ENCODE assay signal across 8 cellular contexts in genomic region chr17:61862975-61863800, GRCh38. TPM values are rescaled to one million over a fixed set of nuclear protein-coding genes. Genes with fewer than 3 reads are reported as not detected.
DNase-seq lines count a peak whose midpoint lies in the region; ATAC-seq and TF ChIP-seq lines count a peak whose summit lies in the region.

Gene BRIP1 (minus strand): TSS chr17:61863528. CDS start chr17:61861539, 1,989 bp downstream.

- TF ChIP-seq CTCF in Loucy (conservative IDR thresholded peaks at IDR 0.05; ENCODE audit: low read length) (no peak), RWPE2 (IDR thresholded peaks at IDR 0.05; ENCODE audit: poor library complexity, severe bottlenecking) (no peak), nephron progenitor cell (IDR thresholded peaks at IDR 0.05) (no peak)

- H3K79me2 ChIP-seq in Loucy (ENCODE audit: insufficient read depth, low read length), result peaks cover 43% of the 10 kb centered on the region

- peaks cover 8% of the 10 kb centered on the region for H3K4me1 Mint-ChIP-seq in activated T-helper 17 cell treated with anti-CD3 and anti-CD28 coated beads, Interleukin-2, amount 50 U/mL, for 72 hours
- peaks cover 45% of the 10 kb centered on the region for H3K4me1 Mint-ChIP-seq in nephron progenitor cell
- H3K4me1 Mint-ChIP-seq in stimulated activated naive CD8-positive, alpha-beta T cell treated with anti-CD3 and anti-CD28 coated beads, Interleukin-15, Interleukin-2, amounts not matched to agents 100 ng/mL and 50 ng/mL, for 24 hours (ENCODE audit: low read depth), result peaks cover 29% of the 10 kb centered on the region

- H3K9me3 ChIP-seq in Loucy (ENCODE audit: insufficient read depth, low read depth, low read length) (no peaks in the 10 kb centered on the region), RWPE2 (ENCODE audit: severe bottlenecking) (no peaks in the 10 kb centered on the region)

- H3K27me3 ChIP-seq in H7 (ENCODE audit: control insufficient read depth, insufficient read depth, low read length) (no peaks in the 10 kb centered on the region), Loucy (ENCODE audit: insufficient read depth, low read length, poor library complexity, severe bottlenecking) (no peaks in the 10 kb centered on the region), RWPE2 (ENCODE audit: insufficient read depth, poor library complexity, severe bottlenecking) (no peaks in the 10 kb centered on the region)

- peaks cover 9% of the 10 kb centered on the region for H4K20me1 ChIP-seq in Loucy (ENCODE audit: insufficient read depth, low read length, poor library complexity, severe bottlenecking)

- H3K4me3 ChIP-seq in H7 (ENCODE audit: insufficient read depth, low read depth, low read length) (peak within 1 kb of the TSS; percentile 74), Loucy (ENCODE audit: low read length, poor library complexity, severe bottlenecking) (peak within 1 kb of the TSS; percentile 80), RWPE2 (ENCODE audit: severe bottlenecking) (peak within 1 kb of the TSS; percentile 82)

- H3K4me1 ChIP-seq in Loucy (ENCODE audit: insufficient read depth, low read length, poor library complexity, severe bottlenecking) (peaks cover 40% of the 10 kb centered on the region), RWPE2 (ENCODE audit: insufficient read depth, poor library complexity, severe bottlenecking) (peaks cover 25% of the 10 kb centered on the region)

- no peaks in the 10 kb centered on the region for H3K27me3 Mint-ChIP-seq in activated T-helper 17 cell treated with anti-CD3 and anti-CD28 coated beads, Interleukin-2, amount 50 U/mL, for 72 hours
- H3K27me3 Mint-ChIP-seq in nephron progenitor cell (ENCODE audit: low read depth, poor library complexity), result no peaks in the 10 kb centered on the region
- no peaks in the 10 kb centered on the region for H3K27me3 Mint-ChIP-seq in stimulated activated naive CD8-positive, alpha-beta T cell treated with anti-CD3 and anti-CD28 coated beads, Interleukin-15, Interleukin-2, amounts not matched to agents 100 ng/mL and 50 ng/mL, for 24 hours

- H3K9me2 ChIP-seq in Loucy (replicated peaks; ENCODE audit: low read depth, low read length), result no peaks in the 10 kb centered on the region

- H3K27ac ChIP-seq in RWPE2 (ENCODE audit: poor library complexity, severe bottlenecking), result peak within 1 kb of the TSS; percentile 90

- peak; percentile 98 for DNase-seq in ELF-1 (ENCODE audit: low read depth, low spot score)
- peak; percentile 91 for DNase-seq in H7
- DNase-seq in RWPE2 (ENCODE audit: low spot score), result peak; percentile 99
- DNase-seq in fibroblast of the conjunctiva (ENCODE audit: low read depth), result peak; percentile 86
- peak; percentile 91 for DNase-seq in nephron progenitor cell

- peak within 1 kb of the TSS; percentile 93 for H3K27ac Mint-ChIP-seq in activated T-helper 17 cell treated with anti-CD3 and anti-CD28 coated beads, Interleukin-2, amount 50 U/mL, for 72 hours
- peak within 1 kb of the TSS; percentile 97 for H3K27ac Mint-ChIP-seq in nephron progenitor cell
- peak within 1 kb of the TSS; percentile 92 for H3K27ac Mint-ChIP-seq in stimulated activated naive CD8-positive, alpha-beta T cell treated with anti-CD3 and anti-CD28 coated beads, Interleukin-15, Interleukin-2, amounts not matched to agents 100 ng/mL and 50 ng/mL, for 24 hours

- H3K9ac ChIP-seq in Loucy (ENCODE audit: low read depth, low read length, poor library complexity, severe bottlenecking), result peak within 1 kb of the TSS; percentile 79

- H3K36me3 Mint-ChIP-seq in activated T-helper 17 cell treated with anti-CD3 and anti-CD28 coated beads, Interleukin-2, amount 50 U/mL, for 72 hours (ENCODE audit: low read depth), result peaks cover 36% of the 10 kb centered on the region
- peaks cover 22% of the 10 kb centered on the region for H3K36me3 Mint-ChIP-seq in nephron progenitor cell (ENCODE audit: low read depth)
- peaks cover 25% of the 10 kb centered on the region for H3K36me3 Mint-ChIP-seq in stimulated activated naive CD8-positive, alpha-beta T cell treated with anti-CD3 and anti-CD28 coated beads, Interleukin-15, Interleukin-2, amounts not matched to agents 100 ng/mL and 50 ng/mL, for 24 hours (ENCODE audit: low read depth)

- peak; percentile 92 for ATAC-seq in RWPE2 (ENCODE audit: low read depth)
- ATAC-seq in activated T-helper 17 cell treated with anti-CD3 and anti-CD28 coated beads, Interleukin-2, amount 50 U/mL, for 72 hours (replicated peaks), result peak; percentile 97

- peak within 1 kb of the TSS; percentile 90 for H3K4me2 ChIP-seq in Loucy (ENCODE audit: low read depth, low read length, poor library complexity, severe bottlenecking)

- H3K36me3 ChIP-seq in H7 (replicated peaks; ENCODE audit: control insufficient read depth, insufficient read depth, low read length) (peaks cover 1% of the 10 kb centered on the region; the same call in 1 of the 2 replicates), Loucy (ENCODE audit: insufficient read depth, low read length) (peaks cover 12% of the 10 kb centered on the region; the same call in 1 of the 2 replicates), RWPE2 (ENCODE audit: low read depth) (peaks cover 52% of the 10 kb centered on the region)

- H3F3A ChIP-seq in Loucy (ENCODE audit: low read depth), result 0 out of 2 replicates have a peak, but pooled peaks cover 3% of the 10 kb centered on the region

- H3K9me3 Mint-ChIP-seq in activated T-helper 17 cell treated with anti-CD3 and anti-CD28 coated beads, Interleukin-2, amount 50 U/mL, for 72 hours, result no peaks in the 10 kb centered on the region
- no peaks in the 10 kb centered on the region for H3K9me3 Mint-ChIP-seq in nephron progenitor cell
- H3K9me3 Mint-ChIP-seq in stimulated activated naive CD8-positive, alpha-beta T cell treated with anti-CD3 and anti-CD28 coated beads, Interleukin-15, Interleukin-2, amounts not matched to agents 100 ng/mL and 50 ng/mL, for 24 hours, result no peaks in the 10 kb centered on the region

- H2AFZ ChIP-seq in Loucy (ENCODE audit: low read length), result peak within 1 kb of the TSS; percentile 94

- peak within 1 kb of the TSS; percentile 98 for H3K4me3 Mint-ChIP-seq in activated T-helper 17 cell treated with anti-CD3 and anti-CD28 coated beads, Interleukin-2, amount 50 U/mL, for 72 hours
- peak within 1 kb of the TSS; percentile 97 for H3K4me3 Mint-ChIP-seq in nephron progenitor cell
- H3K4me3 Mint-ChIP-seq in stimulated activated naive CD8-positive, alpha-beta T cell treated with anti-CD3 and anti-CD28 coated beads, Interleukin-15, Interleukin-2, amounts not matched to agents 100 ng/mL and 50 ng/mL, for 24 hours, result peak within 1 kb of the TSS; percentile 96

RNA-seq across cellular contexts. Expression of gene BRIP1, which starts in this region (rescaled TPM):
- 12.0 and 17.0 TPM in 2 replicates for total RNA-seq in H7 (2014; rRNA removed; shearing (Covaris generic))
- total RNA-seq in activated T-helper 17 cell treated with anti-CD3 and anti-CD28 coated beads, Interleukin-2, amount 50 U/mL, for 72 hours, result 10 to 100 TPM; 19.0 to 21.7 TPM

Comparison
In these comparisons a context has a peak if more than half of its experiments do, and no peak if none do; other contexts are left out.
1. Peak in every context shown above with its lines: DNase-seq, ATAC-seq, H3K4me3 ChIP-seq and H3K27ac ChIP-seq.